In genomic region chr7:73360590-73360989, GRCh38 we compare ENCODE assay signal across 4 cellular contexts. TPM values are rescaled to one million over a fixed set of nuclear protein-coding genes. Genes with fewer than 3 reads are reported as not detected.
"Had no signal": no experiment of that assay in that cellular context is flagged by ENCODE, and none has a peak within 500 bp of the region (broad histone marks: within the 10 kb centered on the region; RNA-seq: fewer than 3 reads in every experiment).

No MANE protein-coding gene starts in this region.

RNA-seq across cellular contexts. Expression of gene FKBP6, which starts 32.6 kb away (rescaled TPM):
- total RNA-seq: HT-29, HT1080, IMR-90 had no signal
- polyA plus RNA-seq: IgD-negative memory B cell, IMR-90 had no signal

RNA-seq across cellular contexts. Expression of gene TRIM50, which starts 32.7 kb away (rescaled TPM):
- total RNA-seq: HT-29, HT1080, IMR-90 had no signal
- polyA plus RNA-seq: IgD-negative memory B cell, IMR-90 had no signal
